ENCODE assay signal across 18 cellular contexts in genomic region chr11:123052884-123053721, GRCh38. TPM values are rescaled to one million over a fixed set of nuclear protein-coding genes. Genes with fewer than 3 reads are reported as not detected.
DNase-seq lines count a peak whose midpoint lies in the region; ATAC-seq and TF ChIP-seq lines count a peak whose summit lies in the region.
"Had no signal": no experiment of that assay in that cellular context is flagged by ENCODE, and none has a peak within 500 bp of the region (broad histone marks: within the 10 kb centered on the region; RNA-seq: fewer than 3 reads in every experiment).

No MANE protein-coding gene starts in this region.

- POLR2A ChIA-PET in naive thymus-derived CD4-positive, alpha-beta T cell (lab: Charles Lee), result interaction anchor here (0.6 to 24.1 kb wide), 11 partner anchors 10 to 308 kb away, joined by 3 to 653 read pairs (median 3); partner anchors contain the start of gene HSPA8

- no peaks in the 10 kb centered on the region for H3K27me3 Mint-ChIP-seq in activated T-cell treated with anti-CD3 and anti-CD28 coated beads, Interleukin-2, amount 50 U/mL, for 24 hours
- no peaks in the 10 kb centered on the region for H3K27me3 Mint-ChIP-seq in activated T-helper 17 cell treated with anti-CD3 and anti-CD28 coated beads, Interleukin-2, amount 50 U/mL, for 72 hours
- peaks cover 0 to under 1% (median 0%) of the 10 kb centered on the region in 5 donors for H3K27me3 Mint-ChIP-seq in naive thymus-derived CD4-positive, alpha-beta T cell
- H3K27me3 Mint-ChIP-seq: memory B cell had no signal

- no peaks in the 10 kb centered on the region for H3K9me3 Mint-ChIP-seq in activated T-cell treated with anti-CD3 and anti-CD28 coated beads, Interleukin-2, amount 50 U/mL, for 24 hours
- no peaks in the 10 kb centered on the region for H3K9me3 Mint-ChIP-seq in activated T-helper 17 cell treated with anti-CD3 and anti-CD28 coated beads, Interleukin-2, amount 50 U/mL, for 72 hours
- H3K9me3 Mint-ChIP-seq in naive thymus-derived CD4-positive, alpha-beta T cell, result no peaks in the 10 kb centered on the region
- H3K9me3 Mint-ChIP-seq: activated naive CD4-positive, alpha-beta T cell treated with anti-CD3 and anti-CD28 coated beads, Interleukin-2, amount 50 U/mL, for 72 hours; immature natural killer cell; memory B cell; neural progenitor cell had no signal

- H3K4me1 Mint-ChIP-seq in activated T-cell treated with anti-CD3 and anti-CD28 coated beads, Interleukin-2, amount 50 U/mL, for 24 hours (ENCODE audit: low read depth), result peaks cover 38% of the 10 kb centered on the region
- peaks cover 21% of the 10 kb centered on the region for H3K4me1 Mint-ChIP-seq in activated T-helper 17 cell treated with anti-CD3 and anti-CD28 coated beads, Interleukin-2, amount 50 U/mL, for 72 hours
- H3K4me1 Mint-ChIP-seq in naive thymus-derived CD4-positive, alpha-beta T cell, result peaks cover 28 to 47% (median 41%) of the 10 kb centered on the region in 7 donors

- peak; percentile 29 for ATAC-seq in activated T-helper 17 cell treated with anti-CD3 and anti-CD28 coated beads, Interleukin-2, amount 50 U/mL, for 72 hours (replicated peaks)
- no peak for ATAC-seq in naive thymus-derived CD4-positive, alpha-beta T cell
- ATAC-seq: gastrocnemius medialis, sciatic nerve had no signal

- H3K36me3 Mint-ChIP-seq in activated T-cell treated with anti-CD3 and anti-CD28 coated beads, Interleukin-2, amount 50 U/mL, for 24 hours (ENCODE audit: low read depth), result peaks cover 50% of the 10 kb centered on the region
- H3K36me3 Mint-ChIP-seq in activated T-helper 17 cell treated with anti-CD3 and anti-CD28 coated beads, Interleukin-2, amount 50 U/mL, for 72 hours (ENCODE audit: low read depth), result peaks cover 51% of the 10 kb centered on the region
- peaks cover 0 to 44% (median 28%) of the 10 kb centered on the region in 5 donors for H3K36me3 Mint-ChIP-seq in naive thymus-derived CD4-positive, alpha-beta T cell

- peaks cover 22 to 46% (median 26%) of the 10 kb centered on the region in 3 experiments for H3K36me3 ChIP-seq in naive thymus-derived CD4-positive, alpha-beta T cell (ENCODE audit: control insufficient read depth in 2 of 3, insufficient read depth in 3 of 3, low read length in 3 of 3)
- no peaks in the 10 kb centered on the region for H3K36me3 ChIP-seq in ovary
- H3K36me3 ChIP-seq: neural progenitor cell had no signal

- H3K4me3 ChIP-seq in LNCaP clone FGC (ENCODE audit: low read depth, low read length) (no peak overlapping the region), ovary (no peak overlapping the region)
- no peak overlapping the region for H3K4me3 ChIP-seq in naive thymus-derived CD4-positive, alpha-beta T cell (ENCODE audit: low read length)
- H3K4me3 ChIP-seq: gastrocnemius medialis, neural progenitor cell had no signal

- no peaks in the 10 kb centered on the region for H3K27me3 ChIP-seq in naive thymus-derived CD4-positive, alpha-beta T cell (ENCODE audit: control insufficient read depth in 2 of 2, insufficient read depth in 2 of 2, low read length in 2 of 2)
- H3K27me3 ChIP-seq in ovary, result no peaks in the 10 kb centered on the region
- H3K27me3 ChIP-seq: gastrocnemius medialis, neural progenitor cell had no signal

- no peak for TF ChIP-seq EP300 in ovary (IDR thresholded peaks at IDR 0.05)

- no peak overlapping the region for H3K27ac ChIP-seq in naive thymus-derived CD4-positive, alpha-beta T cell (ENCODE audit: low read depth, low read length)
- H3K27ac ChIP-seq in ovary, result no peak overlapping the region
- H3K27ac ChIP-seq: gastrocnemius medialis, neural progenitor cell had no signal

- H3K4me1 ChIP-seq in naive thymus-derived CD4-positive, alpha-beta T cell (ENCODE audit: control insufficient read depth in 2 of 2, insufficient read depth in 2 of 2, low read length in 2 of 2), result peaks cover 36 to 43% of the 10 kb centered on the region in 2 donors
- H3K4me1 ChIP-seq in ovary (ENCODE audit: insufficient read depth), result no peaks in the 10 kb centered on the region
- H3K4me1 ChIP-seq: Caco-2 had no signal

- TF ChIP-seq POLR2A in ovary (IDR thresholded peaks at IDR 0.05), result no peak

- peak overlapping the region; percentile 8 for H3K4me3 Mint-ChIP-seq in activated T-cell treated with anti-CD3 and anti-CD28 coated beads, Interleukin-2, amount 50 U/mL, for 24 hours
- no peak overlapping the region for H3K4me3 Mint-ChIP-seq in activated T-helper 17 cell treated with anti-CD3 and anti-CD28 coated beads, Interleukin-2, amount 50 U/mL, for 72 hours
- no peak overlapping the region for H3K4me3 Mint-ChIP-seq in naive thymus-derived CD4-positive, alpha-beta T cell
- H3K4me3 Mint-ChIP-seq: immature natural killer cell, memory B cell, neural progenitor cell had no signal

- in situ Hi-C loops in G401 (cut with HindIII; ENCODE audit: low sequenced_read_pairs), result no loop called here

- no peak for DNase-seq in activated T-cell treated with anti-CD3 and anti-CD28 coated beads, Interleukin-2, amount 50 U/mL, for 24 hours
- DNase-seq in activated T-cell treated with anti-CD3 and anti-CD28 coated beads for 4 hours (no peak), LNCaP clone FGC (ENCODE audit: low read depth) (no peak), G401 (ENCODE audit: low spot score) (no peak), NCI-H2107 treated with DMSO at 0.1 percent for 48 hours (lab: John Stamatoyannopoulos, UW; ENCODE audit: unreplicated experiment) (no peak), ovary (no peak)
- DNase-seq in naive thymus-derived CD4-positive, alpha-beta T cell, result no peak
- DNase-seq: ACHN, Caco-2, gastrocnemius medialis, immature natural killer cell, NCI-H1048, NCI-H2171 had no signal

- intact Hi-C loops in naive thymus-derived CD4-positive, alpha-beta T cell (cut with micrococcal nuclease), result loop anchor here in 1 of 2 donors (10.0 kb wide), 1 partner anchor 188 kb away; no protein-coding TSS in a partner anchor
- intact Hi-C loops in ovary (cut with DNase I), result loop anchor here in 1 of 4 donors (10.0 kb wide), 1 partner anchor 188 kb away; no protein-coding TSS in a partner anchor

- H3K9me3 ChIP-seq in naive thymus-derived CD4-positive, alpha-beta T cell (ENCODE audit: control insufficient read depth in 2 of 3, low read length in 3 of 3), result no peaks in the 10 kb centered on the region
- H3K9me3 ChIP-seq in ovary, result no peaks in the 10 kb centered on the region
- H3K9me3 ChIP-seq: Caco-2, gastrocnemius medialis had no signal

- CTCF ChIA-PET in naive thymus-derived CD4-positive, alpha-beta T cell (lab: Charles Lee), result interaction anchor here (0.6 to 9.3 kb wide), 14 partner anchors 11 to 1562 kb away, joined by 3 to 119 read pairs (median 6); no protein-coding TSS in a partner anchor

- 0 out of 2 replicates have a peak, but pooled peaks have one; percentile 2 for TF ChIP-seq CTCF in LNCaP clone FGC (IDR thresholded peaks at IDR 0.05; ENCODE audit: control insufficient read depth, extremely low read depth, insufficient read depth)
- TF ChIP-seq CTCF in ovary (IDR thresholded peaks at IDR 0.05), result no peak

- peak overlapping the region; percentile 60 for H3K27ac Mint-ChIP-seq in activated T-cell treated with anti-CD3 and anti-CD28 coated beads, Interleukin-2, amount 50 U/mL, for 24 hours
- no peak overlapping the region for H3K27ac Mint-ChIP-seq in activated T-helper 17 cell treated with anti-CD3 and anti-CD28 coated beads, Interleukin-2, amount 50 U/mL, for 72 hours
- H3K27ac Mint-ChIP-seq in naive thymus-derived CD4-positive, alpha-beta T cell, result peak overlapping the region in 5 of 9 donors; percentile 18 to 90 (median 47)
- H3K27ac Mint-ChIP-seq: neural progenitor cell had no signal

- 80 to 91% (median 89%) methylated on average over 5 of the region's 5 CpGs for WGBS in ovary, 3 donors

RNA-seq across cellular contexts. Expression of gene HSPA8, which starts 8.8 kb away (rescaled TPM):
- 1,000 to 10,000 TPM; 1,670 to 3,247 TPM for total RNA-seq in activated T-helper 17 cell treated with anti-CD3 and anti-CD28 coated beads, Interleukin-2, amount 50 U/mL, for 72 hours
- total RNA-seq in naive thymus-derived CD4-positive, alpha-beta T cell, result 1,000 to 10,000 TPM in 1 of 5 experiments, 100 to 1,000 TPM in 4; 763 to 2,366 (median 830) TPM
- 1,000 to 10,000 TPM; 1,206 to 1,808 TPM for polyA plus RNA-seq in naive thymus-derived CD4-positive, alpha-beta T cell
- 2,144 and 3,148 TPM in 2 replicates for total RNA-seq in G401 (2014; rRNA removed; shearing (Covaris generic))
- total RNA-seq in ovary, result 100 to 1,000 TPM; 383 to 888 (median 747) TPM
- polyA plus RNA-seq in ovary, result 1,000 to 10,000 TPM in 1 of 2 donors, 100 to 1,000 TPM in 1; 289 to 1,795 TPM
